ENCODE assay signal across 1 cellular context in the genomic region with DNA sequence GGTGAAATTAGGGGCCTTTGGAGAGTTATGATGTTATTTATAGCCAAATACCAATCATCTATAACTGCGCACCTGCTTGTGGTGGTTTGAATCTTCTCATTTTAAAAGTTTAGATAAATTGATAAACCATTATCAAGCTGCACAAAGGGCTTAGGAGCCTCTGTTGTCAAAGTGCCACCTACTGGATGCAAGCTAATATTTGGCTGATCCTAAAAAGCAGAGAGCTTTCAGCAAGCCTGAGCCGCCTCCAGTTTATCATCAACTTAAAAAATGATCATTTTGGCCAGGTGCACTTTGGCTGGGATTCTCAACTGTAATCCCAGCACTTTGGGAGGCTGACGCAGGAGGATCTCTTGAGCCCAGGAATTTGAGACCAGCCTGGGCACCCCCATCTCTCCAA.
TF ChIP-seq lines count a peak whose summit lies in the region.

No MANE protein-coding gene starts in this region.

TF ChIP-seq in IMR-90, 13 proteins besides CTCF, POLR2A, EP300 and RAD21 (continued from another document):
- TF ChIP-seq, protein P1, sequence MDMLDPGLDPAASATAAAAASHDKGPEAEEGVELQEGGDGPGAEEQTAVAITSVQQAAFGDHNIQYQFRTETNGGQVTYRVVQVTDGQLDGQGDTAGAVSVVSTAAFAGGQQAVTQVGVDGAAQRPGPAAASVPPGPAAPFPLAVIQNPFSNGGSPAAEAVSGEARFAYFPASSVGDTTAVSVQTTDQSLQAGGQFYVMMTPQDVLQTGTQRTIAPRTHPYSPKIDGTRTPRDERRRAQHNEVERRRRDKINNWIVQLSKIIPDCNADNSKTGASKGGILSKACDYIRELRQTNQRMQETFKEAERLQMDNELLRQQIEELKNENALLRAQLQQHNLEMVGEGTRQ (IDR thresholded peaks at IDR 0.05; ENCODE audit: low read depth, low read length) = no peak
- TF ChIP-seq MAFK (IDR thresholded peaks at IDR 0.05; ENCODE audit: low read depth, low read length) (no peak), CHD1 (IDR thresholded peaks at IDR 0.05; ENCODE audit: low read depth, low read length) (no peak), SMC3 (IDR thresholded peaks at IDR 0.05; ENCODE audit: low read depth, low read length) (no peak), FOS (IDR thresholded peaks at IDR 0.05; ENCODE audit: low read depth, low read length) (no peak), BHLHE40 (IDR thresholded peaks at IDR 0.05; ENCODE audit: low read depth, low read length) (no peak), RFX5 (IDR thresholded peaks at IDR 0.05; ENCODE audit: low read depth, low read length) (no peak), MAZ (IDR thresholded peaks at IDR 0.05; ENCODE audit: borderline replicate concordance, low read depth, low read length) (no peak), NFE2L2 (IDR thresholded peaks at IDR 0.05; ENCODE audit: low read depth, low read length) (no peak), CEBPB (IDR thresholded peaks at IDR 0.05; ENCODE audit: low read depth, low read length) (no peak), MXI1 (IDR thresholded peaks at IDR 0.05; ENCODE audit: borderline replicate concordance, low read depth, low read length) (no peak)
- TF ChIP-seq, protein P2, sequence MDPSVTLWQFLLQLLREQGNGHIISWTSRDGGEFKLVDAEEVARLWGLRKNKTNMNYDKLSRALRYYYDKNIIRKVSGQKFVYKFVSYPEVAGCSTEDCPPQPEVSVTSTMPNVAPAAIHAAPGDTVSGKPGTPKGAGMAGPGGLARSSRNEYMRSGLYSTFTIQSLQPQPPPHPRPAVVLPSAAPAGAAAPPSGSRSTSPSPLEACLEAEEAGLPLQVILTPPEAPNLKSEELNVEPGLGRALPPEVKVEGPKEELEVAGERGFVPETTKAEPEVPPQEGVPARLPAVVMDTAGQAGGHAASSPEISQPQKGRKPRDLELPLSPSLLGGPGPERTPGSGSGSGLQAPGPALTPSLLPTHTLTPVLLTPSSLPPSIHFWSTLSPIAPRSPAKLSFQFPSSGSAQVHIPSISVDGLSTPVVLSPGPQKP (IDR thresholded peaks at IDR 0.05; ENCODE audit: borderline replicate concordance, low read depth, low read length) = no peak
TF ChIP-seq in IMR-90: peak in this region for 0.
